Comparison of ENCODE assay signal across 1 cellular context in the genomic region with DNA sequence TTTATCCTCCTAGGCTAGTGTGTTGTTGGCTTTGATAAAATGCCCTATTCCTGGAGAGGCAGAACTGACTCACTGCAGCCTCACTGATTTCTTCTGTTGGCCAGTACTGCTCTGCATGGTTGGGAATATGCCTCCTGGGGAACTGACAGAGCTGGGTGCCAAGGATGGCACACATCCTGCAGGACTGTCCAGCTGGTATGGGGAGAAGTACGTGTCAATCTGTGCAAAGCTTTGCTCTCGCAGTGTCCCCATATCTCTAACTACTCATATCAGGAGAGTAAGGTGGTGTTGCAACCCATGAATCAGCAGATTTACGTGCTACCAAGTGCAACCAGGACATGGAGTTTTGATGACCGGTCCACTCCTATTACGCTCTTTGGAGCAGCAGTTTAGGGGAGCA.
TF ChIP-seq lines count a peak whose summit lies in the region.

No MANE protein-coding gene starts in this region.

TF ChIP-seq in IMR-90, 13 proteins besides CTCF, POLR2A, EP300 and RAD21:
- TF ChIP-seq CHD1 (IDR thresholded peaks at IDR 0.05; ENCODE audit: low read depth, low read length) (no peak), MAFK (IDR thresholded peaks at IDR 0.05; ENCODE audit: low read depth, low read length) (peak; percentile 25; the same call in 1 of the 2 replicates), MAZ (IDR thresholded peaks at IDR 0.05; ENCODE audit: borderline replicate concordance, low read depth, low read length) (no peak), RFX5 (IDR thresholded peaks at IDR 0.05; ENCODE audit: low read depth, low read length) (no peak), RCOR1 (IDR thresholded peaks at IDR 0.05; ENCODE audit: insufficient replicate concordance, low read length) (no peak), SMC3 (IDR thresholded peaks at IDR 0.05; ENCODE audit: low read depth, low read length) (no peak), BHLHE40 (IDR thresholded peaks at IDR 0.05; ENCODE audit: low read depth, low read length) (no peak), CEBPB (IDR thresholded peaks at IDR 0.05; ENCODE audit: low read depth, low read length) (peak; percentile 61; the same call in 1 of the 2 replicates), FOS (IDR thresholded peaks at IDR 0.05; ENCODE audit: low read depth, low read length) (no peak), MXI1 (IDR thresholded peaks at IDR 0.05; ENCODE audit: borderline replicate concordance, low read depth, low read length) (no peak), NFE2L2 (IDR thresholded peaks at IDR 0.05; ENCODE audit: low read depth, low read length) (peak; percentile 73)
- TF ChIP-seq, protein P1, sequence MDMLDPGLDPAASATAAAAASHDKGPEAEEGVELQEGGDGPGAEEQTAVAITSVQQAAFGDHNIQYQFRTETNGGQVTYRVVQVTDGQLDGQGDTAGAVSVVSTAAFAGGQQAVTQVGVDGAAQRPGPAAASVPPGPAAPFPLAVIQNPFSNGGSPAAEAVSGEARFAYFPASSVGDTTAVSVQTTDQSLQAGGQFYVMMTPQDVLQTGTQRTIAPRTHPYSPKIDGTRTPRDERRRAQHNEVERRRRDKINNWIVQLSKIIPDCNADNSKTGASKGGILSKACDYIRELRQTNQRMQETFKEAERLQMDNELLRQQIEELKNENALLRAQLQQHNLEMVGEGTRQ (IDR thresholded peaks at IDR 0.05; ENCODE audit: low read depth, low read length), result no peak
- TF ChIP-seq, protein P2, sequence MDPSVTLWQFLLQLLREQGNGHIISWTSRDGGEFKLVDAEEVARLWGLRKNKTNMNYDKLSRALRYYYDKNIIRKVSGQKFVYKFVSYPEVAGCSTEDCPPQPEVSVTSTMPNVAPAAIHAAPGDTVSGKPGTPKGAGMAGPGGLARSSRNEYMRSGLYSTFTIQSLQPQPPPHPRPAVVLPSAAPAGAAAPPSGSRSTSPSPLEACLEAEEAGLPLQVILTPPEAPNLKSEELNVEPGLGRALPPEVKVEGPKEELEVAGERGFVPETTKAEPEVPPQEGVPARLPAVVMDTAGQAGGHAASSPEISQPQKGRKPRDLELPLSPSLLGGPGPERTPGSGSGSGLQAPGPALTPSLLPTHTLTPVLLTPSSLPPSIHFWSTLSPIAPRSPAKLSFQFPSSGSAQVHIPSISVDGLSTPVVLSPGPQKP (IDR thresholded peaks at IDR 0.05; ENCODE audit: borderline replicate concordance, low read depth, low read length), result no peak
